1 cellular context compared by ENCODE assay signal in the genomic region with DNA sequence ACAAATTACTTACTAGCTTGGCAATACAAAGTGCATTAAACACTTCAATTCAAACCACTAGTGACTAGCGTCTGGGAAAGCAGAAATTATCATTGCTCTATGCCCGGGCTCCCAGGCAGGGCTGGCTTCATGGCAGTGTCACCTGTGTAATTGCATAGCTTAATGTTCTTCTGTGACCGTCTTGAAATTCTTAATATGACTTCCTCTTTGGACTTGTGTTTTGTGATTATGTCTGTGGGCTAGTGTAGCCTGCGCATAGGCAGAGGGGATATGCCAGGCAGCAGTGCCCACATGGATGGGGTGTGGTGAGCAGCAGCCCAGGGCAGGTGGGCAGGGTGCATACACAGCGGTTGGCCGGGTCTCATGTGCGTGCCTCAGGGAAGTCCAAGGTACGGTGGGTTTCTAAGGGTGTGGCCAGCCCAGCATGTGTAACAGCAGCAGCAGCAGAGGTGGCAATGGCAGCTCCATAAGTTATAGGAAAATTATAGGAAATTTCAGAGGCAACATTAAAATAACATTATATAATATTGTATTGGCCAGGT.
TF ChIP-seq lines count a peak whose summit lies in the region.

No MANE protein-coding gene starts in this region.

TF ChIP-seq in GM23338, 12 proteins besides CTCF, POLR2A, EP300 and RAD21 (continued from another document):
- TF ChIP-seq, protein P1, sequence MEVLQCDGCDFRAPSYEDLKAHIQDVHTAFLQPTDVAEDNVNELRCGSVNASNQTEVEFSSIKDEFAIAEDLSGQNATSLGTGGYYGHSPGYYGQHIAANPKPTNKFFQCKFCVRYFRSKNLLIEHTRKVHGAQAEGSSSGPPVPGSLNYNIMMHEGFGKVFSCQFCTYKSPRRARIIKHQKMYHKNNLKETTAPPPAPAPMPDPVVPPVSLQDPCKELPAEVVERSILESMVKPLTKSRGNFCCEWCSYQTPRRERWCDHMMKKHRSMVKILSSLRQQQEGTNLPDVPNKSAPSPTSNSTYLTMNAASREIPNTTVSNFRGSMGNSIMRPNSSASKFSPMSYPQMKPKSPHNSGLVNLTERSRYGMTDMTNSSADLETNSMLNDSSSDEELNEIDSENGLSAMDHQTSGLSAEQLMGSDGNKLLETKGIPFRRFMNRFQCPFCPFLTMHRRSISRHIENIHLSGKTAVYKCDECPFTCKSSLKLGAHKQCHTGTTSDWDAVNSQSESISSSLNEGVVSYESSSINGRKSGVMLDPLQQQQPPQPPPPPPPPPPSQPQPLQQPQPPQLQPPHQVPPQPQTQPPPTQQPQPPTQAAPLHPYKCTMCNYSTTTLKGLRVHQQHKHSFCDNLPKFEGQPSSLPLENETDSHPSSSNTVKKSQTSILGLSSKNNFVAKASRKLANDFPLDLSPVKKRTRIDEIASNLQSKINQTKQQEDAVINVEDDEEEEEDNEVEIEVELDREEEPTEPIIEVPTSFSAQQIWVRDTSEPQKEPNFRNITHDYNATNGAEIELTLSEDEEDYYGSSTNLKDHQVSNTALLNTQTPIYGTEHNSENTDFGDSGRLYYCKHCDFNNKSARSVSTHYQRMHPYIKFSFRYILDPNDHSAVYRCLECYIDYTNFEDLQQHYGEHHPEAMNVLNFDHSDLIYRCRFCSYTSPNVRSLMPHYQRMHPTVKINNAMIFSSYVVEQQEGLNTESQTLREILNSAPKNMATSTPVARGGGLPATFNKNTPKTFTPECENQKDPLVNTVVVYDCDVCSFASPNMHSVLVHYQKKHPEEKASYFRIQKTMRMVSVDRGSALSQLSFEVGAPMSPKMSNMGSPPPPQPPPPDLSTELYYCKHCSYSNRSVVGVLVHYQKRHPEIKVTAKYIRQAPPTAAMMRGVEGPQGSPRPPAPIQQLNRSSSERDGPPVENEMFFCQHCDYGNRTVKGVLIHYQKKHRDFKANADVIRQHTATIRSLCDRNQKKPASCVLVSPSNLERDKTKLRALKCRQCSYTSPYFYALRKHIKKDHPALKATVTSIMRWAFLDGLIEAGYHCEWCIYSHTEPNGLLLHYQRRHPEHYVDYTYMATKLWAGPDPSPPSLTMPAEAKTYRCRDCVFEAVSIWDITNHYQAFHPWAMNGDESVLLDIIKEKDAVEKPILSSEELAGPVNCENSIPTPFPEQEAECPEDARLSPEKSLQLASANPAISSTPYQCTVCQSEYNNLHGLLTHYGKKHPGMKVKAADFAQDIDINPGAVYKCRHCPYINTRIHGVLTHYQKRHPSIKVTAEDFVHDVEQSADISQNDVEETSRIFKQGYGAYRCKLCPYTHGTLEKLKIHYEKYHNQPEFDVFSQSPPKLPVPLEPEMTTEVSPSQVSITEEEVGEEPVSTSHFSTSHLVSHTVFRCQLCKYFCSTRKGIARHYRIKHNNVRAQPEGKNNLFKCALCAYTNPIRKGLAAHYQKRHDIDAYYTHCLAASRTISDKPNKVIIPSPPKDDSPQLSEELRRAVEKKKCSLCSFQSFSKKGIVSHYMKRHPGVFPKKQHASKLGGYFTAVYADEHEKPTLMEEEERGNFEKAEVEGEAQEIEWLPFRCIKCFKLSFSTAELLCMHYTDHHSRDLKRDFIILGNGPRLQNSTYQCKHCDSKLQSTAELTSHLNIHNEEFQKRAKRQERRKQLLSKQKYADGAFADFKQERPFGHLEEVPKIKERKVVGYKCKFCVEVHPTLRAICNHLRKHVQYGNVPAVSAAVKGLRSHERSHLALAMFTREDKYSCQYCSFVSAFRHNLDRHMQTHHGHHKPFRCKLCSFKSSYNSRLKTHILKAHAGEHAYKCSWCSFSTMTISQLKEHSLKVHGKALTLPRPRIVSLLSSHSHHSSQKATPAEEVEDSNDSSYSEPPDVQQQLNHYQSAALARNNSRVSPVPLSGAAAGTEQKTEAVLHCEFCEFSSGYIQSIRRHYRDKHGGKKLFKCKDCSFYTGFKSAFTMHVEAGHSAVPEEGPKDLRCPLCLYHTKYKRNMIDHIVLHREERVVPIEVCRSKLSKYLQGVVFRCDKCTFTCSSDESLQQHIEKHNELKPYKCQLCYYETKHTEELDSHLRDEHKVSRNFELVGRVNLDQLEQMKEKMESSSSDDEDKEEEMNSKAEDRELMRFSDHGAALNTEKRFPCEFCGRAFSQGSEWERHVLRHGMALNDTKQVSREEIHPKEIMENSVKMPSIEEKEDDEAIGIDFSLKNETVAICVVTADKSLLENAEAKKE (CRISPR knock-in tag; IDR thresholded peaks at IDR 0.05) = no peak
- no peak for TF ChIP-seq STAT1 (IDR thresholded peaks at IDR 0.05; ENCODE audit: unreplicated experiment)
- TF ChIP-seq NANOG (IDR thresholded peaks at IDR 0.05; ENCODE audit: borderline replicate concordance) = no peak
